ENCODE assay signal across 26 cellular contexts in genomic region chr9:92432350-92432749, GRCh38.
DNase-seq lines count a peak whose midpoint lies in the region; ATAC-seq and TF ChIP-seq lines count a peak whose summit lies in the region.
"Had no signal": no experiment of that assay in that cellular context is flagged by ENCODE, and none has a peak within 500 bp of the region (broad histone marks: within the 10 kb centered on the region; RNA-seq: fewer than 3 reads in every experiment).

No MANE protein-coding gene starts in this region.

- H3K36me3 ChIP-seq in SK-N-MC (ENCODE audit: insufficient read depth, low read length) = no peaks in the 10 kb centered on the region
- H3K36me3 ChIP-seq in subcutaneous abdominal adipose tissue (ENCODE audit: control insufficient read depth in 5 of 5, insufficient read depth in 5 of 5, low read length in 5 of 5) = no peaks in the 10 kb centered on the region
- H3K36me3 ChIP-seq in MM.1S (replicated peaks; ENCODE audit: insufficient read depth, low read length) = no peaks in the 10 kb centered on the region
- H3K36me3 ChIP-seq: esophagus squamous epithelium, left lung, spleen had no signal

- no peaks in the 10 kb centered on the region for H3F3A ChIP-seq in MM.1S (ENCODE audit: insufficient read depth, low read length)

- TF ChIP-seq CTCF in MM.1S (IDR thresholded peaks at IDR 0.05; ENCODE audit: low read length) = no peak

- H3K9me2 ChIP-seq in MM.1S (replicated peaks; ENCODE audit: insufficient read depth, low read length) = no peaks in the 10 kb centered on the region

- no peak overlapping the region for H2AFZ ChIP-seq in MM.1S (ENCODE audit: low read length)

- H3K9ac ChIP-seq in SK-N-MC (ENCODE audit: insufficient read length) (no peak overlapping the region), subcutaneous abdominal adipose tissue (ENCODE audit: low read length in 5 of 5) (no peak overlapping the region), MM.1S (ENCODE audit: low read length) (no peak overlapping the region)
- H3K9ac ChIP-seq: GM23248 had no signal

- ATAC-seq in GM21390 (IDR thresholded peaks at IDR 0.05; ENCODE audit: unreplicated experiment) = no peak
- ATAC-seq: activated CD4-positive, CD25-positive, alpha-beta regulatory T cell treated with anti-CD3 and anti-CD28 coated beads, Interleukin-2, amount 50 U/mL, for 24 hours; body of pancreas; left lung; Panc1; right cardiac atrium had no signal

- H3K4me3 ChIP-seq in SK-N-MC (no peak overlapping the region), subcutaneous abdominal adipose tissue (ENCODE audit: low read depth in 1 of 5, low read length in 5 of 5) (peak overlapping the region in 3 of 5 donors; percentile 6 to 53 (median 48)), MM.1S (ENCODE audit: low read length) (no peak overlapping the region)
- H3K4me3 ChIP-seq: body of pancreas, esophagus squamous epithelium, GM23248, left lung, spleen had no signal

- no peak overlapping the region for H3K4me2 ChIP-seq in MM.1S (ENCODE audit: low read depth, low read length)

- no peaks in the 10 kb centered on the region for H4K20me1 ChIP-seq in MM.1S (ENCODE audit: insufficient read depth, low read length)

- H3K27me3 ChIP-seq in subcutaneous abdominal adipose tissue (ENCODE audit: control insufficient read depth in 5 of 5, insufficient read depth in 4 of 5, low read length in 5 of 5) (no peaks in the 10 kb centered on the region), MM.1S (replicated peaks; ENCODE audit: insufficient read depth, low read length) (no peaks in the 10 kb centered on the region)
- H3K27me3 ChIP-seq: body of pancreas, dorsolateral prefrontal cortex, esophagus squamous epithelium, left lung, spleen had no signal

- H3K9me3 ChIP-seq in SK-N-MC (ENCODE audit: low read depth, low read length) (no peaks in the 10 kb centered on the region), subcutaneous abdominal adipose tissue (ENCODE audit: control insufficient read depth in 5 of 5, low read length in 5 of 5) (no peaks in the 10 kb centered on the region), MM.1S (replicated peaks; ENCODE audit: insufficient read depth, low read length) (no peaks in the 10 kb centered on the region)
- H3K9me3 ChIP-seq: body of pancreas, Caco-2, esophagus squamous epithelium, left lung, spleen had no signal

- H3K27ac ChIP-seq in SK-N-MC (peak overlapping the region; percentile 5; the same call in 1 of the 2 replicates), subcutaneous abdominal adipose tissue (ENCODE audit: low read depth, low read length) (no peak overlapping the region), MM.1S (ENCODE audit: low read length) (no peak overlapping the region)
- H3K27ac ChIP-seq: body of pancreas, GM23248, left lung, spleen had no signal

- H3K4me1 ChIP-seq in subcutaneous abdominal adipose tissue (ENCODE audit: control insufficient read depth in 5 of 5, insufficient read depth in 5 of 5, low read length in 5 of 5) (peaks cover 0 to 6% (median 0%) of the 10 kb centered on the region in 5 donors), MM.1S (ENCODE audit: low read length) (no peaks in the 10 kb centered on the region)
- H3K4me1 ChIP-seq: body of pancreas, Caco-2, esophagus squamous epithelium, left lung, spleen had no signal

- H3K79me2 ChIP-seq in MM.1S (ENCODE audit: low read length) = no peaks in the 10 kb centered on the region

- peak; percentile 17 for DNase-seq in GM03348 (ENCODE audit: low spot score)
- DNase-seq in SK-N-MC (ENCODE audit: low read depth, low spot score) = no peak
- DNase-seq in globus pallidus (ENCODE audit: low spot score) = peak; percentile 54
- no peak for DNase-seq in MM.1S
- DNase-seq in HK-2 (ENCODE audit: unreplicated experiment) = no peak
- DNase-seq: activated CD4-positive, alpha-beta T cell treated with anti-CD3 and anti-CD28 coated beads, Interleukin-2, amount 50 U/mL, for 4 hours; activated T-cell treated with anti-CD3 and anti-CD28 coated beads, Interleukin-2, amount 50 U/mL, for 48 hours; body of pancreas; Caco-2; DMS79; dorsolateral prefrontal cortex; esophagus squamous epithelium; GM23248; left lung; mesendoderm; NCI-H1048; NCI-H526; posterior cingulate gyrus; right cardiac atrium; SHP77 treated with DMSO at 0.1 percent for 48 hours; spleen; stimulated activated CD8-positive, alpha-beta memory T cell treated with anti-CD3 and anti-CD28 coated beads, Interleukin-4, amount 100 ng/mL, for 48 hours had no signal

Comparison
In these comparisons a context has a peak if more than half of its experiments do, and no peak if none do; other contexts are left out.
1. DNase-seq: peak in GM03348 (single experiment) and globus pallidus (single experiment); none in SK-N-MC (single experiment), MM.1S (single experiment) and HK-2 (single experiment).
2. H3K4me3 ChIP-seq: peak in subcutaneous abdominal adipose tissue (3 of 5); none in SK-N-MC (single experiment) and MM.1S (single experiment).